ENCODE assay signal across 6 cellular contexts in genomic region chr6:94835264-94835663, GRCh38.
"Had no signal": no experiment of that assay in that cellular context is flagged by ENCODE, and none has a peak within 500 bp of the region (broad histone marks: within the 10 kb centered on the region; RNA-seq: fewer than 3 reads in every experiment).

No MANE protein-coding gene starts in this region.

- H3K27ac ChIP-seq: HL-60 had no signal

- H3K4me3 ChIP-seq: K562 had no signal

- DNase-seq: IMR-90, KBM-7, KG1 had no signal

- ATAC-seq: HepG2, K562 had no signal
